In the genomic region with DNA sequence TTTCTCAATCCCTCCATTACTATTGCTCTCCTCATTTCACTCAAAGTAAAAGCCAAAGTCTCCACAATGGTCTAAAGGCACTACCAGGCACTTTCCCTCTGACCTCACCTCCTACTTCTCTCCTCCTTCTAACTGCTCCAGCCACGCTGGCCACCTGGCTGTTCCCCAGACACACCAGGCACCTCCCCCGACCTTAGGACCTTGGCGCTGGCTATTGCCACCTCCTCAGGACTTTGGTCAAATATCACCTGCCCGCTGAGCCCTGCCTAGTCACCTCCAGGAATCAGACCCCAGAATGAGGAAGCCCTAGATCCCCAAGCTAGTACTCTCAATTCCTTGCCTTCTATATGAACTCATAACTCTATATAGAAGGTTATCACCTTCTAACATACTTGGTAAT, we compare ENCODE assay signal across 18 cellular contexts.
A peak's percentile ranks its signal among the peaks of the same experiment; 100 is the strongest.
DNase-seq lines count a peak whose midpoint lies in the region; ATAC-seq, FAIRE-seq and TF ChIP-seq lines count a peak whose summit lies in the region.
"Had no signal": no experiment of that assay in that cellular context is flagged by ENCODE, and none has a peak within 500 bp of the region (broad histone marks: within the 10 kb centered on the region; RNA-seq: fewer than 3 reads in every experiment).

No MANE protein-coding gene starts in this region.

- H3K9me3 ChIP-seq in liver (ENCODE audit: control insufficient read depth in 4 of 4, low read length in 3 of 4) (no peaks in the 10 kb centered on the region), HepG2 (ENCODE audit: low read length) (no peaks in the 10 kb centered on the region), SK-N-SH (no peaks in the 10 kb centered on the region)
- H3K9me3 ChIP-seq: vagina had no signal

- H3K4me2 ChIP-seq in HepG2 (ENCODE audit: low read depth, low read length) = no peak overlapping the region
- H3K4me2 ChIP-seq in SK-N-SH = no peak overlapping the region

- intact Hi-C loops in HepG2 (cut with micrococcal nuclease; ENCODE audit: unreplicated experiment) = loop anchor here (10.0 kb wide), 1 partner anchor 299 kb away; no protein-coding TSS in a partner anchor

- TF ChIP-seq CTCF in liver (IDR thresholded peaks at IDR 0.05; ENCODE audit: low read depth, low read length, missing input control) (no peak), HepG2 (CRISPR knock-in tag; IDR thresholded peaks at IDR 0.05) (no peak), RWPE1 (conservative IDR thresholded peaks at IDR 0.05; ENCODE audit: low read depth) (no peak), D721Med (IDR thresholded peaks at IDR 0.05; ENCODE audit: insufficient read depth, missing control alignments) (no peak), SK-N-SH (IDR thresholded peaks at IDR 0.05) (no peak)

- peaks cover 39% of the 10 kb centered on the region for H3F3A ChIP-seq in SK-N-SH (replicated peaks; ENCODE audit: insufficient read depth)

- H3K9ac ChIP-seq in liver (ENCODE audit: low read depth in 1 of 2, low read length in 2 of 2) = no peak overlapping the region
- no peak overlapping the region for H3K9ac ChIP-seq in HepG2 (ENCODE audit: insufficient read depth, low read depth, low read length)
- no peak overlapping the region for H3K9ac ChIP-seq in SK-N-SH

- H3K27ac Mint-ChIP-seq in stimulated activated naive B cell treated with anti-CD40 and anti-IgM and Interleukin-4, amounts not matched to agents 10 μg/mL and 1 μg/mL and 100 μg/mL, for 72 hours = peak overlapping the region; percentile 91

- ATAC-seq in HepG2 = no peak
- ATAC-seq in stimulated activated naive B cell treated with anti-CD40 and anti-IgM and Interleukin-4, amounts not matched to agents 10 μg/mL and 1 μg/mL and 100 μg/mL, for 72 hours (replicated peaks) = no peak

- POLR2A ChIA-PET in HepG2 (lab: Yijun Ruan, JAX) (no interaction called here), RWPE1 (lab: Yijun Ruan, JAX; ENCODE audit: low non-redundant PET) (no interaction called here), SK-N-SH (lab: Yijun Ruan, JAX) (no interaction called here)

- peaks cover 0 to 18% of the 10 kb centered on the region in 2 donors for H3K36me3 Mint-ChIP-seq in stimulated activated naive B cell treated with anti-CD40 and anti-IgM and Interleukin-4, amounts not matched to agents 10 μg/mL and 1 μg/mL and 100 μg/mL, for 72 hours

- peaks cover 61 to 90% of the 10 kb centered on the region in 2 donors for H3K4me1 Mint-ChIP-seq in stimulated activated naive B cell treated with anti-CD40 and anti-IgM and Interleukin-4, amounts not matched to agents 10 μg/mL and 1 μg/mL and 100 μg/mL, for 72 hours

- H3K79me2 ChIP-seq in HepG2 (ENCODE audit: insufficient read depth, low read length) (no peaks in the 10 kb centered on the region), SK-N-SH (ENCODE audit: insufficient read depth) (no peaks in the 10 kb centered on the region)

- peaks cover 0 to 2% (median 0%) of the 10 kb centered on the region in 4 donors for H3K27me3 ChIP-seq in liver (ENCODE audit: control insufficient read depth in 4 of 4, insufficient read depth in 4 of 4, low read length in 3 of 4)
- H3K27me3 ChIP-seq in HepG2 (ENCODE audit: control insufficient read depth in 1 of 2, insufficient read depth in 2 of 2, low read length in 2 of 2) = peaks cover 4 to 30% of the 10 kb centered on the region in 2 experiments; a peak in 3 of 5 replicates
- H3K27me3 ChIP-seq in SK-N-SH (ENCODE audit: insufficient read depth) = peaks cover 6% of the 10 kb centered on the region; the same call in 1 of the 2 replicates
- H3K27me3 ChIP-seq: vagina had no signal

- in situ Hi-C loops in HepG2 (cut with HindIII; ENCODE audit: extremely low pct_ligation_motif_present, low pct_unique_long_range_greater_than_20kb) = no loop called here

- H3K4me1 ChIP-seq in liver (ENCODE audit: control insufficient read depth in 4 of 4, insufficient read depth in 4 of 4, low read length in 3 of 4) (peaks cover 8 to 23% (median 17%) of the 10 kb centered on the region in 4 donors), HepG2 (ENCODE audit: insufficient read depth, low read length) (peaks cover 8% of the 10 kb centered on the region; the same call in 1 of the 2 replicates), SK-N-SH (ENCODE audit: control insufficient read depth in 1 of 2, insufficient read depth in 2 of 2, low read depth in 1 of 2, low read length in 1 of 2) (peaks cover 4 to 28% of the 10 kb centered on the region in 2 experiments; a peak in 2 of 4 replicates)

- TF ChIP-seq POLR2A in HepG2 (IDR thresholded peaks at IDR 0.05; ENCODE audit: insufficient read depth in 1 of 2, low read depth in 2 of 2, low read length in 2 of 2) = no peak

- TF ChIP-seq RAD21 in liver (IDR thresholded peaks at IDR 0.05) = peak in 1 of 2 donors; percentile 12
- no peak for TF ChIP-seq RAD21 in HepG2 (CRISPR knock-in tag; IDR thresholded peaks at IDR 0.05)
- TF ChIP-seq RAD21 in SK-N-SH (IDR thresholded peaks at IDR 0.05; ENCODE audit: low read length) = no peak

- H3K27ac ChIP-seq in liver (ENCODE audit: low read depth in 1 of 2, low read length in 2 of 2) = no peak overlapping the region
- H3K27ac ChIP-seq in HepG2 (ENCODE audit: extremely low read length, insufficient read depth, low read length) = no peak overlapping the region
- H3K27ac ChIP-seq in RWPE1 = peak overlapping the region; percentile 62; the same call in 1 of the 2 replicates
- H3K27ac ChIP-seq in SK-N-SH (ENCODE audit: low read depth in 2 of 2, low read length in 1 of 2) = peak overlapping the region in 1 of 2 experiments; percentile 89; a peak in 2 of 4 replicates
- H3K27ac ChIP-seq: vagina, VCaP had no signal

- CTCF ChIA-PET in HepG2 (lab: Yijun Ruan, JAX; ENCODE audit: low intra/inter-chr PET ratio, low total read pairs) = no interaction called here
- CTCF ChIA-PET in RWPE1 (lab: Yijun Ruan, JAX) = interaction anchor here (0.6 kb wide), 1 partner anchor 1532 kb away, joined by 3 read pairs; no protein-coding TSS in a partner anchor
- CTCF ChIA-PET in SK-N-SH (lab: Yijun Ruan, JAX) = no interaction called here

- no peaks in the 10 kb centered on the region for H3K9me2 ChIP-seq in SK-N-SH

- DNase-seq in HepG2 (ENCODE audit: low spot score) (no peak), RWPE1 (ENCODE audit: low spot score) (no peak), kidney tubule cell (ENCODE audit: low spot score) (peak; percentile 79), HCEC 1CT (no peak), D721Med (ENCODE audit: insufficient read length, low spot score) (no peak), SK-N-SH (no peak)
- DNase-seq in stimulated activated naive B cell treated with anti-CD40 and anti-IgM and Interleukin-4, amounts not matched to agents 10 μg/mL and 1 μg/mL and 100 μg/mL, for 72 hours = no peak
- DNase-seq: activated CD8-positive, alpha-beta memory T cell treated with anti-CD3 and anti-CD28 coated beads, Interleukin-2, amount 50 U/mL, for 4 hours; activated naive CD4-positive, alpha-beta T cell treated with anti-CD3 and anti-CD28 coated beads, Interleukin-2, amount 50 U/mL, for 16 hours; EL; KG1; NCI-H226; stimulated activated naive CD4-positive, alpha-beta T cell treated with Interleukin-2 at 50 U/mL for 16 hours had no signal

- WGBS in liver = 38% methylated on average over 4 of the region's 4 CpGs
- 0% methylated on average over 4 of the region's 4 CpGs for WGBS in HepG2 (ENCODE audit: low lambda C conversion rate)
- 38% methylated on average over 4 of the region's 4 CpGs for WGBS in SK-N-SH (ENCODE audit: low lambda C conversion rate)

- H3K9me3 Mint-ChIP-seq in stimulated activated naive B cell treated with anti-CD40 and anti-IgM and Interleukin-4, amounts not matched to agents 10 μg/mL and 1 μg/mL and 100 μg/mL, for 72 hours = no peaks in the 10 kb centered on the region

- no peaks in the 10 kb centered on the region for H3K27me3 Mint-ChIP-seq in stimulated activated naive B cell treated with anti-CD40 and anti-IgM and Interleukin-4, amounts not matched to agents 10 μg/mL and 1 μg/mL and 100 μg/mL, for 72 hours

- no TSS peak for BruUV-seq in HepG2 (replicated peaks; lab: Mats Ljungman, UMichigan)

- TF ChIP-seq EP300 in HepG2 (IDR thresholded peaks at IDR 0.05; ENCODE audit: low read depth in 2 of 2, low read length in 2 of 2) (no peak), HepG2 (CRISPR knock-in tag; IDR thresholded peaks at IDR 0.05; ENCODE audit: borderline replicate concordance) (no peak), SK-N-SH (IDR thresholded peaks at IDR 0.05; ENCODE audit: borderline replicate concordance in 1 of 2, low read depth in 1 of 2, low read length in 1 of 2) (no peak)

- H4K20me1 ChIP-seq in HepG2 (ENCODE audit: insufficient read depth, low read length) (no peaks in the 10 kb centered on the region), SK-N-SH (ENCODE audit: insufficient read depth) (no peaks in the 10 kb centered on the region)

- no peak overlapping the region for H2AFZ ChIP-seq in HepG2 (ENCODE audit: low read length)
- no peak overlapping the region for H2AFZ ChIP-seq in SK-N-SH (ENCODE audit: low read depth)

- H3K4me3 Mint-ChIP-seq in stimulated activated naive B cell treated with anti-CD40 and anti-IgM and Interleukin-4, amounts not matched to agents 10 μg/mL and 1 μg/mL and 100 μg/mL, for 72 hours = peak overlapping the region; percentile 55 to 74

- H3K36me3 ChIP-seq in liver (ENCODE audit: control insufficient read depth in 4 of 4, insufficient read depth in 3 of 4, low read depth in 1 of 4, low read length in 3 of 4) (no peaks in the 10 kb centered on the region), HepG2 (replicated peaks in 1 of 2; ENCODE audit: control insufficient read depth in 1 of 2, insufficient read depth in 2 of 2, low read length in 2 of 2) (no peaks in the 10 kb centered on the region), SK-N-SH (replicated peaks in 1 of 2; ENCODE audit: control insufficient read depth in 1 of 2, insufficient read depth in 2 of 2, low read length in 1 of 2) (no peaks in the 10 kb centered on the region)
- H3K36me3 ChIP-seq: vagina had no signal

- FAIRE-seq in HepG2 (lab: Jason Lieb, UNC) = no peak
- no peak for FAIRE-seq in D721Med (lab: Jason Lieb, UNC)
- FAIRE-seq: endometrium, frontal cortex had no signal

- no peak overlapping the region for H3K4me3 ChIP-seq in liver (ENCODE audit: low read depth in 1 of 3, low read length in 3 of 3)
- no peak overlapping the region for H3K4me3 ChIP-seq in HepG2 (replicated peaks in 1 of 3; ENCODE audit: insufficient read depth in 1 of 3, low read depth in 2 of 3, low read length in 3 of 3)
- no peak overlapping the region for H3K4me3 ChIP-seq in SK-N-SH (ENCODE audit: low read depth in 2 of 2, low read length in 1 of 2)
- H3K4me3 ChIP-seq: vagina had no signal

TF ChIP-seq in SK-N-SH, 30 proteins besides CTCF, POLR2A, EP300 and RAD21 (continues in another document):
- TF ChIP-seq GABPA (IDR thresholded peaks at IDR 0.05; ENCODE audit: low read depth) (no peak), SMC3 (IDR thresholded peaks at IDR 0.05; ENCODE audit: low read depth, low read length) (no peak), GATA2 (CRISPR knock-in tag; IDR thresholded peaks at IDR 0.05) (no peak), YY1 (IDR thresholded peaks at IDR 0.05; ENCODE audit: low read depth) (no peak), MXI1 (IDR thresholded peaks at IDR 0.05; ENCODE audit: low read depth, low read length) (no peak)
